1 cellular context compared by ENCODE assay signal in the genomic region with DNA sequence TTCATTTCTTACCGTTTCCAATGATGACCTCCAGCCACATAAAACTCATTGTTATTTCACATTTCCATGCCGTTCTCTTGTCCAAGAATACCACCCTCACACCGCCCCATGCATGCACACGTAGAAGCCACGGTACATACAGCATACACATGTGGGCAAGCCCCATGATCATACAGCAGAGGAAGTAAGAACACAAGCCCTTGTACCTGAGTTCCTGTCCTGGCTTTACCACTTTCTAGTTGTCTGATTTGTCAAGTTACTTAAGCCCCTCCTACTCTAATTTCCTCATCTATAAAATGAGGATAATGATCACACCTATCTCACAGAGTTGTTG.
A peak's percentile ranks its signal among the peaks of the same experiment; 100 is the strongest.
TF ChIP-seq lines count a peak whose summit lies in the region.

No MANE protein-coding gene starts in this region.

TF ChIP-seq in GM12878, 131 proteins besides CTCF, POLR2A, EP300 and RAD21:
- TF ChIP-seq NR2C2 (IDR thresholded peaks at IDR 0.05; ENCODE audit: borderline replicate concordance, control insufficient read depth, insufficient read length, low read depth) (no peak), GATAD2B (conservative IDR thresholded peaks at IDR 0.05; ENCODE audit: low read depth) (0 out of 2 replicates have a peak, but pooled peaks have one; percentile 37), PAX8 (IDR thresholded peaks at IDR 0.05) (peak; percentile 77; the same call in 1 of the 2 replicates), SPI1 (IDR thresholded peaks at IDR 0.05; ENCODE audit: borderline replicate concordance, insufficient read depth, low read depth, low read length) (peak; percentile 42; the same call in 1 of the 2 replicates), CHD2 (IDR thresholded peaks at IDR 0.05; ENCODE audit: borderline replicate concordance, low read depth, low read length) (no peak)
- TF ChIP-seq, protein P1, sequence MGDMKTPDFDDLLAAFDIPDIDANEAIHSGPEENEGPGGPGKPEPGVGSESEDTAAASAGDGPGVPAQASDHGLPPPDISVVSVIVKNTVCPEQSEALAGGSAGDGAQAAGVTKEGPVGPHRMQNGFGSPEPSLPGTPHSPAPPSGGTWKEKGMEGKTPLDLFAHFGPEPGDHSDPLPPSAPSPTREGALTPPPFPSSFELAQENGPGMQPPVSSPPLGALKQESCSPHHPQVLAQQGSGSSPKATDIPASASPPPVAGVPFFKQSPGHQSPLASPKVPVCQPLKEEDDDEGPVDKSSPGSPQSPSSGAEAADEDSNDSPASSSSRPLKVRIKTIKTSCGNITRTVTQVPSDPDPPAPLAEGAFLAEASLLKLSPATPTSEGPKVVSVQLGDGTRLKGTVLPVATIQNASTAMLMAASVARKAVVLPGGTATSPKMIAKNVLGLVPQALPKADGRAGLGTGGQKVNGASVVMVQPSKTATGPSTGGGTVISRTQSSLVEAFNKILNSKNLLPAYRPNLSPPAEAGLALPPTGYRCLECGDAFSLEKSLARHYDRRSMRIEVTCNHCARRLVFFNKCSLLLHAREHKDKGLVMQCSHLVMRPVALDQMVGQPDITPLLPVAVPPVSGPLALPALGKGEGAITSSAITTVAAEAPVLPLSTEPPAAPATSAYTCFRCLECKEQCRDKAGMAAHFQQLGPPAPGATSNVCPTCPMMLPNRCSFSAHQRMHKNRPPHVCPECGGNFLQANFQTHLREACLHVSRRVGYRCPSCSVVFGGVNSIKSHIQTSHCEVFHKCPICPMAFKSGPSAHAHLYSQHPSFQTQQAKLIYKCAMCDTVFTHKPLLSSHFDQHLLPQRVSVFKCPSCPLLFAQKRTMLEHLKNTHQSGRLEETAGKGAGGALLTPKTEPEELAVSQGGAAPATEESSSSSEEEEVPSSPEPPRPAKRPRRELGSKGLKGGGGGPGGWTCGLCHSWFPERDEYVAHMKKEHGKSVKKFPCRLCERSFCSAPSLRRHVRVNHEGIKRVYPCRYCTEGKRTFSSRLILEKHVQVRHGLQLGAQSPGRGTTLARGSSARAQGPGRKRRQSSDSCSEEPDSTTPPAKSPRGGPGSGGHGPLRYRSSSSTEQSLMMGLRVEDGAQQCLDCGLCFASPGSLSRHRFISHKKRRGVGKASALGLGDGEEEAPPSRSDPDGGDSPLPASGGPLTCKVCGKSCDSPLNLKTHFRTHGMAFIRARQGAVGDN (IDR thresholded peaks at IDR 0.05), result 0 out of 2 replicates have a peak, but pooled peaks have one; percentile 43
